Comparison of ENCODE assay signal across 10 cellular contexts in the genomic region with DNA sequence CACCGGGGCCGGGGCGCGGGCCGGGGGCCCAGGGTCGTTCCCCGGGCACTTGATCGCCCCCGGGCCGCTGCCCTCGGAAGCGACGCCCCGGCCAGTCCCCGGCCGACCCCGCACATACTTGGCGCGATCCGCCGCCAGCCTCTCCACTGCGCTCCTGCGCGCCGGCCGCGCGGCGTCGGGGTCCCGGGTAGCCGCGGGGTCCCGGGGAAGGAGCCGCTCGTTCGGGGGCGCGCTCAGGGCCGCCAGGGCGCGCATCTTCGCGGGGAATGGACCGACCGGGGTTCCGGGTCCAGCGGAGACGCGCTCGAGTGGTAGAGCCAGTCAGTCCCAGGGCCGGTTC. TPM values are rescaled to one million over a fixed set of nuclear protein-coding genes. Genes with fewer than 3 reads are reported as not detected.
DNase-seq lines count a peak whose midpoint lies in the region; ATAC-seq, FAIRE-seq and TF ChIP-seq lines count a peak whose summit lies in the region.
"Had no signal": no experiment of that assay in that cellular context is flagged by ENCODE, and none has a peak within 500 bp of the region (broad histone marks: within the 10 kb centered on the region; RNA-seq: fewer than 3 reads in every experiment).

No MANE protein-coding gene starts in this region.

- peak overlapping the region; percentile 58 for H3K4me3 ChIP-seq in WERI-Rb-1 (ENCODE audit: low read depth, low read length)
- H3K4me3 ChIP-seq in right cardiac atrium (ENCODE audit: low read length): peak overlapping the region; percentile 59
- H3K4me3 ChIP-seq in rectal smooth muscle tissue (ENCODE audit: low read length): peak overlapping the region; percentile 68

- no peak for TF ChIP-seq POLR2A in H54 (IDR thresholded peaks at IDR 0.05; ENCODE audit: low read depth, low read length)

- no peak for DNase-seq in WERI-Rb-1
- no peak for DNase-seq in right cardiac atrium
- no peak for DNase-seq in occipital lobe (lab: John Stamatoyannopoulos, UW)
- DNase-seq in NCI-H146 (lab: John Stamatoyannopoulos, UW): no peak
- DNase-seq in H54 (ENCODE audit: insufficient read length, low spot score): no peak
- DNase-seq: NCI-H2171 had no signal

- H3K9ac ChIP-seq in ES-I3 (ENCODE audit: low read depth, low read length): peak overlapping the region; percentile 77
- H3K9ac ChIP-seq in rectal smooth muscle tissue (ENCODE audit: low read length): no peak overlapping the region

- H3K36me3 ChIP-seq in ES-I3 (ENCODE audit: insufficient read depth, low read length) (peaks cover 3% of the 10 kb centered on the region; the same call in 1 of the 2 replicates), WERI-Rb-1 (no peaks in the 10 kb centered on the region), rectal smooth muscle tissue (ENCODE audit: control insufficient read depth, insufficient read depth, low read length) (no peaks in the 10 kb centered on the region)

- no peak for FAIRE-seq in H54 (lab: Jason Lieb, UNC)
- FAIRE-seq: G401.6 had no signal

- 2% methylated on average over 52 of the region's 52 CpGs for WGBS in right cardiac atrium

- ATAC-seq in right cardiac atrium (peak; percentile 15 to 21), HG02763 (IDR thresholded peaks at IDR 0.05; ENCODE audit: unreplicated experiment) (no peak)

- H3K27ac ChIP-seq in WERI-Rb-1: no peak overlapping the region
- peak overlapping the region; percentile 5 for H3K27ac ChIP-seq in right cardiac atrium (ENCODE audit: low read length)
- H3K27ac ChIP-seq in rectal smooth muscle tissue (ENCODE audit: low read depth, low read length): no peak overlapping the region

- H3K4me1 ChIP-seq in ES-I3 (ENCODE audit: insufficient read depth, low read length) (peaks cover 16% of the 10 kb centered on the region; the same call in 1 of the 2 replicates), right cardiac atrium (ENCODE audit: control insufficient read depth, insufficient read depth, low read length) (no peaks in the 10 kb centered on the region), rectal smooth muscle tissue (ENCODE audit: control insufficient read depth, insufficient read depth, low read length) (no peaks in the 10 kb centered on the region)

- no peaks in the 10 kb centered on the region for H3K9me3 ChIP-seq in ES-I3 (ENCODE audit: control insufficient read depth, insufficient read depth, low read length)
- no peaks in the 10 kb centered on the region for H3K9me3 ChIP-seq in WERI-Rb-1 (ENCODE audit: severe bottlenecking)
- no peaks in the 10 kb centered on the region for H3K9me3 ChIP-seq in right cardiac atrium (ENCODE audit: control insufficient read depth, low read length)

- no peak for TF ChIP-seq CTCF in WERI-Rb-1 (IDR thresholded peaks at IDR 0.05; ENCODE audit: low read depth, low read length)

- H3K27me3 ChIP-seq in WERI-Rb-1 (ENCODE audit: insufficient read depth, low read depth, severe bottlenecking) (peaks cover 68% of the 10 kb centered on the region), right cardiac atrium (ENCODE audit: control insufficient read depth, insufficient read depth) (no peaks in the 10 kb centered on the region), rectal smooth muscle tissue (ENCODE audit: control insufficient read depth, insufficient read depth, low read length) (no peaks in the 10 kb centered on the region)

- intact Hi-C loops in right cardiac atrium (cut with DNase I): no loop called here

RNA-seq across cellular contexts. Expression of a gene that starts 0.2 kb away (rescaled TPM):
- total RNA-seq in right cardiac atrium (1 to 10 TPM; 6.5 to 7.7 (median 7.1) TPM), occipital lobe (3.1 TPM)
- 2.5 TPM for polyA plus RNA-seq in right cardiac atrium
